1 cellular context compared by ENCODE assay signal in the genomic region with DNA sequence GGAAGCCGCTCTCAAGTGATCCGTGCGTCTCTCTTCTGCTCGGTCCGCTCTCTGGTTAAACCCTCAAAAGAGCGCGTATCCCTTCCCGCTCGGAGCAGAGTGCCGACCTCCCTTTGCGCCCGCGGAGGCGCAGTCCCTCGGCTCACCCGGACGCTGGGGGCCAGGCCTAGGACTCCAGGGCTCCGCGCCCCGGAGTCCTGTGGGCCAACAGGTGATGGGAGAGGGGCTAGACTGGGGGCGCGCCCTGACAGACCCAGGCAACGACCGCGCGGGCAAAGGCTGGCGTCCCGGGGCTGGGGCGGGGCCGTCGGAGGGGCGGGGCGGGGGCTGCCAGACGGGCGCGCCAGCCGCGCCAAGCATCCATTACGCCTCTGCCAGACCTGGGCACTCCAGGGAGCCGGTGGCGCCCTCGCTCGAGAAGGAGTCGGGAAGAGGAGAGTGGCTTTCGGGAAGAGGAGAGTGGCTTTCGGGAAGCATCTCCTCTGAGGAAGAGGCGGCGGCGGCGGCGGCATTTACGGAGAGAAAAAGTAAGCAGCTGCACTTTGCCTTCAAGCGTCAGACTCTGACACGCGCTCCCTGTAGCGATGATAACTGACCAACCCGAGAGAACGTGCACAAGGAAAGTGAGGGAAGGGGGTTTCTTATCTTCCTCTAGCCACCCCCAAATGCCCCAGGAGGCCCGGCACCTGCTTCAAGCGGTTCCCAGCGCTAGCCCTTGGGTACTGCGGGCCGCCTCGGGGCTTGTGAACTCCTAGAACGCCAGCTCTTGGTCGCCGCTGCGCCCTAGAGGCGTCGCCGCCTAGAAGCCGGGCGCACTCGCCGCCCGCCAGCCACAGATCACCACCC.
TF ChIP-seq lines count a peak whose summit lies in the region.

No MANE protein-coding gene starts in this region.

TF ChIP-seq in H1, 55 proteins besides CTCF, POLR2A, EP300 and RAD21:
- TF ChIP-seq KDM4A (IDR thresholded peaks at IDR 0.05; ENCODE audit: low read depth, low read length, severe bottlenecking) (peak; percentile 62), TCF12 (IDR thresholded peaks at IDR 0.05; ENCODE audit: low read depth, low read length) (0 out of 2 replicates have a peak, but pooled peaks have one; percentile 12), NRF1 (IDR thresholded peaks at IDR 0.05; ENCODE audit: low read depth, low read length) (no peak), JUND (IDR thresholded peaks at IDR 0.05; ENCODE audit: low read length) (no peak), SIN3A (conservative IDR thresholded peaks at IDR 0.05 in 1 of 2, IDR thresholded peaks at IDR 0.05 in 1 of 2; ENCODE audit: low read depth in 1 of 2, low read length in 2 of 2) (peak in 1 of 2 experiments; percentile 51; a peak in 2 of 4 replicates), KDM5A (IDR thresholded peaks at IDR 0.05; ENCODE audit: low read length) (no peak), TEAD4 (IDR thresholded peaks at IDR 0.05; ENCODE audit: low read depth, low read length) (no peak), BACH1 (IDR thresholded peaks at IDR 0.05; ENCODE audit: low read length) (no peak), EGR1 (IDR thresholded peaks at IDR 0.05; ENCODE audit: borderline replicate concordance, low read depth, low read length) (0 out of 2 replicates have a peak, but pooled peaks have one; percentile 49), NANOG (IDR thresholded peaks at IDR 0.05; ENCODE audit: insufficient read depth, low read depth, low read length, poor library complexity, severe bottlenecking) (no peak), PHF8 (conservative IDR thresholded peaks at IDR 0.05; ENCODE audit: low read depth, low read length) (0 out of 2 replicates have a peak, but pooled peaks have one; percentile 26), CHD2 (IDR thresholded peaks at IDR 0.05; ENCODE audit: low read length) (no peak), E2F6 (IDR thresholded peaks at IDR 0.05) (peak; percentile 54; the same call in 1 of the 2 replicates), SUZ12 (IDR thresholded peaks at IDR 0.05; ENCODE audit: low read length) (peak; percentile 39; the same call in 1 of the 2 replicates), RNF2 (IDR thresholded peaks at IDR 0.05; ENCODE audit: borderline replicate concordance, low read depth, low read length, missing control alignments, poor library complexity, severe bottlenecking) (no peak), ASH2L (IDR thresholded peaks at IDR 0.05; ENCODE audit: low read length) (peak; percentile 86), TBP (IDR thresholded peaks at IDR 0.05; ENCODE audit: low read depth, low read length) (peak; percentile 24; the same call in 1 of the 2 replicates), RBBP5 (IDR thresholded peaks at IDR 0.05; ENCODE audit: borderline replicate concordance, low read depth, low read length) (peak; percentile 82), SRF (IDR thresholded peaks at IDR 0.05; ENCODE audit: low read depth, low read length) (no peak), GTF2F1 (IDR thresholded peaks at IDR 0.05; ENCODE audit: borderline replicate concordance, low read depth, low read length) (no peak), SAP30 (IDR thresholded peaks at IDR 0.05; ENCODE audit: insufficient read depth, insufficient replicate concordance, low read length) (no peak), RXRA (IDR thresholded peaks at IDR 0.05; ENCODE audit: insufficient read depth, low read depth, low read length) (no peak)
- TF ChIP-seq, protein P1, sequence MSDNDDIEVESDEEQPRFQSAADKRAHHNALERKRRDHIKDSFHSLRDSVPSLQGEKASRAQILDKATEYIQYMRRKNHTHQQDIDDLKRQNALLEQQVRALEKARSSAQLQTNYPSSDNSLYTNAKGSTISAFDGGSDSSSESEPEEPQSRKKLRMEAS (IDR thresholded peaks at IDR 0.05) = peak; percentile 38; the same call in 1 of the 2 replicates
